ENCODE assay signal across 8 cellular contexts in genomic region chr14:55707365-55707804, GRCh38.
DNase-seq lines count a peak whose midpoint lies in the region; ATAC-seq, FAIRE-seq and TF ChIP-seq lines count a peak whose summit lies in the region.

No MANE protein-coding gene starts in this region.

- H3K4me3 Mint-ChIP-seq in stimulated activated effector memory CD8-positive, alpha-beta T cell treated with anti-CD3 and anti-CD28 coated beads, Interleukin-12 subunit alpha, Interleukin-12 subunit beta, amount 100 ng/mL, for 72 hours = no peak overlapping the region

- H3K9me3 Mint-ChIP-seq in stimulated activated effector memory CD8-positive, alpha-beta T cell treated with anti-CD3 and anti-CD28 coated beads, Interleukin-12 subunit alpha, Interleukin-12 subunit beta, amount 100 ng/mL, for 72 hours = no peaks in the 10 kb centered on the region

- H3K36me3 Mint-ChIP-seq in stimulated activated effector memory CD8-positive, alpha-beta T cell treated with anti-CD3 and anti-CD28 coated beads, Interleukin-12 subunit alpha, Interleukin-12 subunit beta, amount 100 ng/mL, for 72 hours = no peaks in the 10 kb centered on the region

- H3K4me1 ChIP-seq in right atrium auricular region (no peaks in the 10 kb centered on the region), tibial artery (peaks cover 0 to 16% (median 3%) of the 10 kb centered on the region in 4 donors)

- H3K36me3 ChIP-seq in WERI-Rb-1 (no peaks in the 10 kb centered on the region), right atrium auricular region (peaks cover 4% of the 10 kb centered on the region), tibial artery (no peaks in the 10 kb centered on the region)

- H3K27ac Mint-ChIP-seq in stimulated activated effector memory CD8-positive, alpha-beta T cell treated with anti-CD3 and anti-CD28 coated beads, Interleukin-12 subunit alpha, Interleukin-12 subunit beta, amount 100 ng/mL, for 72 hours = no peak overlapping the region

- H3K27ac ChIP-seq in WERI-Rb-1 (no peak overlapping the region), right atrium auricular region (no peak overlapping the region), tibial artery (no peak overlapping the region)

- no peak for ATAC-seq in stimulated activated effector memory CD8-positive, alpha-beta T cell treated with anti-CD3 and anti-CD28 coated beads, Interleukin-12 subunit alpha, Interleukin-12 subunit beta, amount 100 ng/mL, for 72 hours
- ATAC-seq in GM18909 (IDR thresholded peaks at IDR 0.05; ENCODE audit: poor library complexity, unreplicated experiment) = no peak

- H3K27me3 ChIP-seq in WERI-Rb-1 (ENCODE audit: insufficient read depth, low read depth, severe bottlenecking) = no peaks in the 10 kb centered on the region
- H3K27me3 ChIP-seq in right atrium auricular region = no peaks in the 10 kb centered on the region
- H3K27me3 ChIP-seq in tibial artery = no peaks in the 10 kb centered on the region

- no peak overlapping the region for H3K4me3 ChIP-seq in WERI-Rb-1 (ENCODE audit: low read depth, low read length)
- no peak overlapping the region for H3K4me3 ChIP-seq in right atrium auricular region
- H3K4me3 ChIP-seq in tibial artery = no peak overlapping the region

- intact Hi-C loops in tibial artery (cut with DNase I; ENCODE audit: low total_unique reads) = loop anchor here (5.0 kb wide), 2 partner anchors 715 to 765 kb away; no protein-coding TSS in a partner anchor

- TF ChIP-seq CTCF in WERI-Rb-1 (IDR thresholded peaks at IDR 0.05; ENCODE audit: low read depth, low read length) = peak; percentile 28; the same call in 1 of the 2 replicates
- TF ChIP-seq CTCF in right atrium auricular region (IDR thresholded peaks at IDR 0.05) = peak; percentile 35 to 74
- peak; percentile 70 to 77 for TF ChIP-seq CTCF in tibial artery (IDR thresholded peaks at IDR 0.05)

- H3K9me3 ChIP-seq in WERI-Rb-1 (ENCODE audit: severe bottlenecking) (no peaks in the 10 kb centered on the region), right atrium auricular region (no peaks in the 10 kb centered on the region), tibial artery (no peaks in the 10 kb centered on the region)

- FAIRE-seq in GM19239 (lab: Jason Lieb, UNC) = no peak

- no peaks in the 10 kb centered on the region for H3K4me1 Mint-ChIP-seq in stimulated activated effector memory CD8-positive, alpha-beta T cell treated with anti-CD3 and anti-CD28 coated beads, Interleukin-12 subunit alpha, Interleukin-12 subunit beta, amount 100 ng/mL, for 72 hours

- DNase-seq in EH (ENCODE audit: low read depth) (peak; percentile 69), NAMALWA (ENCODE audit: low spot score) (peak; percentile 11), WERI-Rb-1 (no peak), right atrium auricular region (ENCODE audit: low spot score) (no peak), tibial artery (no peak), GM19239 (ENCODE audit: insufficient read length, low spot score) (no peak)
- DNase-seq in stimulated activated effector memory CD8-positive, alpha-beta T cell treated with anti-CD3 and anti-CD28 coated beads, Interleukin-12 subunit alpha, Interleukin-12 subunit beta, amount 100 ng/mL, for 72 hours (ENCODE audit: low spot score in 2 of 2) = no peak

Comparison
In these comparisons a context has a peak if more than half of its experiments do, and no peak if none do; other contexts are left out.
1. DNase-seq: peak in EH (single experiment) and NAMALWA (single experiment); none in WERI-Rb-1 (single experiment), right atrium auricular region (single experiment), tibial artery (0 of 2), GM19239 (single experiment) and stimulated activated effector memory CD8-positive, alpha-beta T cell treated with anti-CD3 and anti-CD28 coated beads, Interleukin-12 subunit alpha, Interleukin-12 subunit beta, amount 100 ng/mL, for 72 hours (0 of 2).
2. Peak in every context shown above with its lines, with median percentiles within 50 percentile points of each other: CTCF ChIP-seq.